Comparison of ENCODE assay signal across 9 cellular contexts in genomic region chr7:55409474-55410225, GRCh38. TPM values are rescaled to one million over a fixed set of nuclear protein-coding genes. Genes with fewer than 3 reads are reported as not detected.
DNase-seq lines count a peak whose midpoint lies in the region; ATAC-seq and TF ChIP-seq lines count a peak whose summit lies in the region.
"Had no signal": no experiment of that assay in that cellular context is flagged by ENCODE, and none has a peak within 500 bp of the region (broad histone marks: within the 10 kb centered on the region; RNA-seq: fewer than 3 reads in every experiment).

No MANE protein-coding gene starts in this region.

- no peaks in the 10 kb centered on the region for H3K9me3 ChIP-seq in SJCRH30 (replicated peaks)

- H3K36me3 Mint-ChIP-seq in progenitor cell of endocrine pancreas (ENCODE audit: insufficient read depth), result peaks cover 11% of the 10 kb centered on the region

- peaks cover 8% of the 10 kb centered on the region; the same call in 1 of the 2 replicates for H3K4me1 ChIP-seq in SJCRH30

- H3K4me3 Mint-ChIP-seq in progenitor cell of endocrine pancreas (ENCODE audit: low read depth), result no peak overlapping the region

- H3K4me1 Mint-ChIP-seq in progenitor cell of endocrine pancreas (ENCODE audit: low read depth), result no peaks in the 10 kb centered on the region

- no peaks in the 10 kb centered on the region for H3K27me3 ChIP-seq in SJCRH30

- H3K27ac ChIP-seq in SJCRH30, result 0 out of 2 replicates have a peak overlapping the region, but pooled peaks have one; percentile 5

- H3K4me3 ChIP-seq in SJCRH30, result no peak overlapping the region

- DNase-seq in NCI-H2081 (lab: John Stamatoyannopoulos, UW) (peak; percentile 4 to 53), NCI-H2081 treated with DMSO at 0.1 percent for 48 hours (lab: John Stamatoyannopoulos, UW) (no peak), SJCRH30 (peak; percentile 29 to 65), progenitor cell of endocrine pancreas (ENCODE audit: low spot score, unreplicated experiment) (no peak), GOT3 (lab: John Stamatoyannopoulos, UW) (no peak), NCI-H82 treated with DMSO at 0.1 percent for 48 hours (lab: John Stamatoyannopoulos, UW; ENCODE audit: unreplicated experiment) (no peak), cardiac septum (ENCODE audit: low spot score) (no peak)
- DNase-seq: NK-92 treated with Interleukin-12 subunit alpha and Interleukin-12 subunit beta, amount 100 ng/mL, for 24 hours had no signal

- peak; percentile 60 for ATAC-seq in HG03175 (IDR thresholded peaks at IDR 0.05; ENCODE audit: unreplicated experiment)

- H3K27ac Mint-ChIP-seq in progenitor cell of endocrine pancreas, result peak overlapping the region; percentile 22

- no peaks in the 10 kb centered on the region for H3K9me3 Mint-ChIP-seq in progenitor cell of endocrine pancreas (ENCODE audit: low read depth)

- intact Hi-C loops in cardiac septum (cut with DNase I), result no loop called here

- peaks cover 14% of the 10 kb centered on the region for H3K36me3 ChIP-seq in SJCRH30

- no peaks in the 10 kb centered on the region for H3K27me3 Mint-ChIP-seq in progenitor cell of endocrine pancreas

- TF ChIP-seq CTCF in progenitor cell of endocrine pancreas (IDR thresholded peaks at IDR 0.05; ENCODE audit: unreplicated experiment), result no peak

RNA-seq across cellular contexts. Expression of gene LANCL2, which starts 44.5 kb away (rescaled TPM):
- 23.4 and 28.0 TPM in 2 replicates for total RNA-seq in SJCRH30 (2014; rRNA removed; shearing (Covaris generic))
- total RNA-seq in progenitor cell of endocrine pancreas (21.0 and 21.6 TPM in 2 replicates), cardiac septum (5.9 TPM)

Comparison
In these comparisons a context has a peak if more than half of its experiments do, and no peak if none do; other contexts are left out.
1. DNase-seq: peak in NCI-H2081 (2 of 2) and SJCRH30 (2 of 2); none in NCI-H2081 treated with DMSO at 0.1 percent for 48 hours (single experiment), progenitor cell of endocrine pancreas (single experiment), GOT3 (single experiment), NCI-H82 treated with DMSO at 0.1 percent for 48 hours (single experiment) and cardiac septum (single experiment).